In the genomic region with DNA sequence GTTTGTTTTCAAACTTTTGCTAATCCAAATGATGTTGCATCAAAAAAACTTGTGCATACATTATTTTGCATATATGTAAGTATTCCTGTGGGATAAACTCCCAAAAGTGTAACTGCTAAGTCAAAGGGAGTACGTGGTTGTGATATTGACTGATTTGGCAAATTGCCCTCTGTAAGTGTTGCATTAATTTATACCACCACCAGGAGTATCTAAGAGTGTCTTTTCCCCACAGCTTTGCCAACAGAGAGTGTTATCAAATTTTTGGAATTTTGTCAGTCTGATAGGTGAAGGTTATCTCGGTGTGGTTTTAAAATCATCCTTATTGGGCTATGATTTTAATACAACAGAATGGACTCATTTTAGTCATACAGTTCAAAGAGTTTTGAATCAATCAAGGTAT, we compare ENCODE assay signal across 11 cellular contexts. TPM values are rescaled to one million over a fixed set of nuclear protein-coding genes. Genes with fewer than 3 reads are reported as not detected.
A peak's percentile ranks its signal among the peaks of the same experiment; 100 is the strongest.
DNase-seq lines count a peak whose midpoint lies in the region; ATAC-seq and TF ChIP-seq lines count a peak whose summit lies in the region.
"Had no signal": no experiment of that assay in that cellular context is flagged by ENCODE, and none has a peak within 500 bp of the region (broad histone marks: within the 10 kb centered on the region; RNA-seq: fewer than 3 reads in every experiment).

No MANE protein-coding gene starts in this region.

- peaks cover 3% of the 10 kb centered on the region for H3K36me3 Mint-ChIP-seq in WTC11
- no peaks in the 10 kb centered on the region for H3K36me3 Mint-ChIP-seq in memory B cell

- ATAC-seq in WTC11, result 0 out of 2 replicates have a peak, but pooled peaks have one; percentile 55
- no peak for ATAC-seq in memory B cell (ENCODE audit: low read depth)
- no peak for ATAC-seq in GM19395 (IDR thresholded peaks at IDR 0.05; ENCODE audit: unreplicated experiment)
- ATAC-seq: activated CD8-positive, alpha-beta T cell treated with anti-CD3 and anti-CD28 coated beads for 36 hours had no signal

- no peaks in the 10 kb centered on the region for H4K20me1 ChIP-seq in Karpas-422 (ENCODE audit: insufficient read depth, low read depth, low read length)

- peaks cover 12% of the 10 kb centered on the region for H3K4me1 Mint-ChIP-seq in WTC11
- H3K4me1 Mint-ChIP-seq in memory B cell, result peaks cover 19% of the 10 kb centered on the region

- TF ChIP-seq CTCF in WTC11 (IDR thresholded peaks at IDR 0.05), result no peak

- no peak overlapping the region for H3K9ac ChIP-seq in Karpas-422 (ENCODE audit: low read length)

- 0 out of 2 replicates have a peak overlapping the region, but pooled peaks have one; percentile 28 for H3K4me3 ChIP-seq in Karpas-422 (ENCODE audit: low read length)
- H3K4me3 ChIP-seq: prostate gland, SJCRH30 had no signal

- H3K27ac Mint-ChIP-seq in WTC11, result no peak overlapping the region
- H3K27ac Mint-ChIP-seq in memory B cell, result peak overlapping the region; percentile 8
- H3K27ac Mint-ChIP-seq: activated CD8-positive, alpha-beta T cell treated with anti-CD3 and anti-CD28 coated beads for 36 hours had no signal

- peaks cover 6% of the 10 kb centered on the region; the same call in 1 of the 2 replicates for H3K36me3 ChIP-seq in Karpas-422 (ENCODE audit: insufficient read depth, low read length)
- H3K36me3 ChIP-seq: prostate gland, SJCRH30 had no signal

- CTCF ChIA-PET in WTC11 (lab: Charles Lee), result interaction anchor here (1.3 to 1.9 kb wide), 3 partner anchors 19 to 188 kb away, joined by 3 to 10 read pairs (median 6); a partner anchor contains a TSS

- H3K9me2 ChIP-seq in Karpas-422 (replicated peaks; ENCODE audit: insufficient read depth, low read length), result no peaks in the 10 kb centered on the region

- H3K27ac ChIP-seq in Karpas-422 (ENCODE audit: low read length), result peak overlapping the region; percentile 91
- H3K27ac ChIP-seq: prostate gland, SJCRH30 had no signal

- H3K79me2 ChIP-seq in Karpas-422 (ENCODE audit: low read length), result no peaks in the 10 kb centered on the region

- H3K4me3 Mint-ChIP-seq in WTC11 (no peak overlapping the region), memory B cell (no peak overlapping the region)
- H3K4me3 Mint-ChIP-seq: activated CD8-positive, alpha-beta T cell treated with anti-CD3 and anti-CD28 coated beads for 36 hours had no signal

- peak; percentile 7 for DNase-seq in NCI-H1105 treated with DMSO at 0.1 percent for 48 hours (lab: John Stamatoyannopoulos, UW)
- DNase-seq in NCI-H1105 (lab: John Stamatoyannopoulos, UW), result no peak
- DNase-seq in Karpas-422, result peak; percentile 66
- DNase-seq in WTC11 (ENCODE audit: low spot score), result no peak
- DNase-seq in memory B cell (ENCODE audit: low spot score in 2 of 2), result no peak
- no peak for DNase-seq in DMS79 treated with DMSO at 0.1 percent for 48 hours (lab: John Stamatoyannopoulos, UW)
- no peak for DNase-seq in NK-92 treated with Interleukin-12 subunit alpha and Interleukin-12 subunit beta, amount 100 ng/mL, for 24 hours (lab: John Stamatoyannopoulos, UW)
- DNase-seq: activated CD8-positive, alpha-beta T cell treated with anti-CD3 and anti-CD28 coated beads for 36 hours had no signal

- POLR2A ChIA-PET in WTC11 (lab: Charles Lee), result no interaction called here

- no peaks in the 10 kb centered on the region for H3K27me3 ChIP-seq in Karpas-422 (ENCODE audit: low read length)
- H3K27me3 ChIP-seq: SJCRH30 had no signal

- no peak overlapping the region for H2AFZ ChIP-seq in Karpas-422 (ENCODE audit: low read length)

- no peak overlapping the region for H3K4me2 ChIP-seq in Karpas-422 (ENCODE audit: low read depth, low read length, poor library complexity, severe bottlenecking)

- H3K4me1 ChIP-seq in Karpas-422 (ENCODE audit: low read length), result peaks cover 59% of the 10 kb centered on the region
- H3K4me1 ChIP-seq: prostate gland, SJCRH30 had no signal

- peaks cover 23% of the 10 kb centered on the region for H3K9me3 Mint-ChIP-seq in WTC11
- peaks cover 2% of the 10 kb centered on the region for H3K9me3 Mint-ChIP-seq in memory B cell
- H3K9me3 Mint-ChIP-seq: activated CD8-positive, alpha-beta T cell treated with anti-CD3 and anti-CD28 coated beads for 36 hours had no signal

- H3K9me3 ChIP-seq in Karpas-422 (ENCODE audit: low read length), result no peaks in the 10 kb centered on the region; the same call in 1 of the 2 replicates
- H3K9me3 ChIP-seq: prostate gland had no signal

- H3K27me3 Mint-ChIP-seq in WTC11 (ENCODE audit: low read depth) (0 out of 2 replicates have a peak, but pooled peaks cover 4% of the 10 kb centered on the region), memory B cell (no peaks in the 10 kb centered on the region)
- H3K27me3 Mint-ChIP-seq: activated CD8-positive, alpha-beta T cell treated with anti-CD3 and anti-CD28 coated beads for 36 hours had no signal

TF ChIP-seq in WTC11, 78 proteins besides CTCF, POLR2A, EP300 and RAD21 (continues in another document):
- TF ChIP-seq ZNF396 (CRISPR knock-in tag; IDR thresholded peaks at IDR 0.05; ENCODE audit: borderline replicate concordance), result no peak
- TF ChIP-seq, protein P1, sequence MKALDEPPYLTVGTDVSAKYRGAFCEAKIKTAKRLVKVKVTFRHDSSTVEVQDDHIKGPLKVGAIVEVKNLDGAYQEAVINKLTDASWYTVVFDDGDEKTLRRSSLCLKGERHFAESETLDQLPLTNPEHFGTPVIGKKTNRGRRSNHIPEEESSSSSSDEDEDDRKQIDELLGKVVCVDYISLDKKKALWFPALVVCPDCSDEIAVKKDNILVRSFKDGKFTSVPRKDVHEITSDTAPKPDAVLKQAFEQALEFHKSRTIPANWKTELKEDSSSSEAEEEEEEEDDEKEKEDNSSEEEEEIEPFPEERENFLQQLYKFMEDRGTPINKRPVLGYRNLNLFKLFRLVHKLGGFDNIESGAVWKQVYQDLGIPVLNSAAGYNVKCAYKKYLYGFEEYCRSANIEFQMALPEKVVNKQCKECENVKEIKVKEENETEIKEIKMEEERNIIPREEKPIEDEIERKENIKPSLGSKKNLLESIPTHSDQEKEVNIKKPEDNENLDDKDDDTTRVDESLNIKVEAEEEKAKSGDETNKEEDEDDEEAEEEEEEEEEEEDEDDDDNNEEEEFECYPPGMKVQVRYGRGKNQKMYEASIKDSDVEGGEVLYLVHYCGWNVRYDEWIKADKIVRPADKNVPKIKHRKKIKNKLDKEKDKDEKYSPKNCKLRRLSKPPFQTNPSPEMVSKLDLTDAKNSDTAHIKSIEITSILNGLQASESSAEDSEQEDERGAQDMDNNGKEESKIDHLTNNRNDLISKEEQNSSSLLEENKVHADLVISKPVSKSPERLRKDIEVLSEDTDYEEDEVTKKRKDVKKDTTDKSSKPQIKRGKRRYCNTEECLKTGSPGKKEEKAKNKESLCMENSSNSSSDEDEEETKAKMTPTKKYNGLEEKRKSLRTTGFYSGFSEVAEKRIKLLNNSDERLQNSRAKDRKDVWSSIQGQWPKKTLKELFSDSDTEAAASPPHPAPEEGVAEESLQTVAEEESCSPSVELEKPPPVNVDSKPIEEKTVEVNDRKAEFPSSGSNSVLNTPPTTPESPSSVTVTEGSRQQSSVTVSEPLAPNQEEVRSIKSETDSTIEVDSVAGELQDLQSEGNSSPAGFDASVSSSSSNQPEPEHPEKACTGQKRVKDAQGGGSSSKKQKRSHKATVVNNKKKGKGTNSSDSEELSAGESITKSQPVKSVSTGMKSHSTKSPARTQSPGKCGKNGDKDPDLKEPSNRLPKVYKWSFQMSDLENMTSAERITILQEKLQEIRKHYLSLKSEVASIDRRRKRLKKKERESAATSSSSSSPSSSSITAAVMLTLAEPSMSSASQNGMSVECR (CRISPR knock-in tag; IDR thresholded peaks at IDR 0.05; ENCODE audit: borderline replicate concordance), result no peak
- no peak for TF ChIP-seq MXD4 (CRISPR knock-in tag; IDR thresholded peaks at IDR 0.05; ENCODE audit: borderline replicate concordance)
- TF ChIP-seq EMX1 (CRISPR knock-in tag; IDR thresholded peaks at IDR 0.05), result no peak
- TF ChIP-seq, protein P2, sequence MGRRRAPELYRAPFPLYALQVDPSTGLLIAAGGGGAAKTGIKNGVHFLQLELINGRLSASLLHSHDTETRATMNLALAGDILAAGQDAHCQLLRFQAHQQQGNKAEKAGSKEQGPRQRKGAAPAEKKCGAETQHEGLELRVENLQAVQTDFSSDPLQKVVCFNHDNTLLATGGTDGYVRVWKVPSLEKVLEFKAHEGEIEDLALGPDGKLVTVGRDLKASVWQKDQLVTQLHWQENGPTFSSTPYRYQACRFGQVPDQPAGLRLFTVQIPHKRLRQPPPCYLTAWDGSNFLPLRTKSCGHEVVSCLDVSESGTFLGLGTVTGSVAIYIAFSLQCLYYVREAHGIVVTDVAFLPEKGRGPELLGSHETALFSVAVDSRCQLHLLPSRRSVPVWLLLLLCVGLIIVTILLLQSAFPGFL (CRISPR knock-in tag; IDR thresholded peaks at IDR 0.05; ENCODE audit: borderline replicate concordance), result no peak
- no peak for TF ChIP-seq ETV6 (CRISPR knock-in tag; IDR thresholded peaks at IDR 0.05)
- TF ChIP-seq TEAD4 (CRISPR knock-in tag; IDR thresholded peaks at IDR 0.05), result no peak
- TF ChIP-seq, protein P3, sequence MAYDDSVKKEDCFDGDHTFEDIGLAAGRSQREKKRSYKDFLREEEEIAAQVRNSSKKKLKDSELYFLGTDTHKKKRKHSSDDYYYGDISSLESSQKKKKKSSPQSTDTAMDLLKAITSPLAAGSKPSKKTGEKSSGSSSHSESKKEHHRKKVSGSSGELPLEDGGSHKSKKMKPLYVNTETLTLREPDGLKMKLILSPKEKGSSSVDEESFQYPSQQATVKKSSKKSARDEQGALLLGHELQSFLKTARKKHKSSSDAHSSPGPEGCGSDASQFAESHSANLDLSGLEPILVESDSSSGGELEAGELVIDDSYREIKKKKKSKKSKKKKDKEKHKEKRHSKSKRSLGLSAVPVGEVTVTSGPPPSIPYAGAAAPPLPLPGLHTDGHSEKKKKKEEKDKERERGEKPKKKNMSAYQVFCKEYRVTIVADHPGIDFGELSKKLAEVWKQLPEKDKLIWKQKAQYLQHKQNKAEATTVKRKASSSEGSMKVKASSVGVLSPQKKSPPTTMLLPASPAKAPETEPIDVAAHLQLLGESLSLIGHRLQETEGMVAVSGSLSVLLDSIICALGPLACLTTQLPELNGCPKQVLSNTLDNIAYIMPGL (CRISPR knock-in tag; IDR thresholded peaks at IDR 0.05), result no peak

RNA-seq across cellular contexts. Expression of a gene that starts 30.1 kb away (rescaled TPM):
- 298 and 586 TPM in 2 replicates for total RNA-seq in Karpas-422 (2014; rRNA removed; shearing (Covaris generic); ENCODE audit: low replicate concordance)
- 366 to 376 TPM (median 371 TPM) in 3 replicates for total RNA-seq in WTC11 (2021)

Comparison
In these comparisons a context has a peak if more than half of its experiments do, and no peak if none do; other contexts are left out.
1. DNase-seq: peak in NCI-H1105 treated with DMSO at 0.1 percent for 48 hours (single experiment) and Karpas-422 (single experiment); none in NCI-H1105 (single experiment), WTC11 (single experiment), memory B cell (0 of 2), DMS79 treated with DMSO at 0.1 percent for 48 hours (single experiment) and NK-92 treated with Interleukin-12 subunit alpha and Interleukin-12 subunit beta, amount 100 ng/mL, for 24 hours (single experiment).